ENCODE assay signal across 15 cellular contexts in the genomic region with DNA sequence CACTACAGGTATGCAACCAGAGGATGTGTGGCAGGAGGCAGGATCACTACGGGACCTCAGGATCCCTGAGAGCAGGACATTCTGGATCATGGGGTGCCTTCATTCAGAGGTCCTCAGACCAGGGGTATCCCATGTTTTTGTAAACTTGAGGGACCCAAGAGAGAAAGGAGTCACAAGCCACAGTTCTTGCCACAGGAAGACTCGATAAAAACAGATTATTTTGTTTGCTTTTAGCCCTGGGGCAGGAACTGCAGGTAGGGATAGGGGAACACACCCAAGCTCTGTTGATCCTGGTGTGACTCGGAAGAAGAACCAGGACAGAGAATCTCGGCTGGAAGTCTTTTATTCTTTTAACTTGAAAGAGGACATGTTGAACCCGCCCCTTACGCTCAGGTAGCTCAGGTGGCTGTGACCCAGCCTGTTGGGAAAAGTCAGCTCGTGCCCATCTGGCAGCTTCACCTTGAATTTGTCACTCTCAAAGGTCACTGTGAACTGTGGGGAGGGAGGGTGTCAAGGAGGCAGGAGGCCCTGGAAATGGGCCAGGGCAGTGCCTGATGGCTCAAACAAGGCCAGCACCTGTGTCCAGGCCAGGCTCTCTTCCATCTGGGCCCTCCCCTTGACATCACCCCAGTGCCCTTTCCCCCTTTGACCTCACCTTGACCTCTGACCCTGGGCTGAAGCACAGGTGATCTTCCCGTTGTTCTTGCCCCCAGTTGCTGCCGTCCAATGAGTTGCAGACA. TPM values are rescaled to one million over a fixed set of nuclear protein-coding genes. Genes with fewer than 3 reads are reported as not detected.
DNase-seq lines count a peak whose midpoint lies in the region; ATAC-seq and TF ChIP-seq lines count a peak whose summit lies in the region.
"Had no signal": no experiment of that assay in that cellular context is flagged by ENCODE, and none has a peak within 500 bp of the region (broad histone marks: within the 10 kb centered on the region; RNA-seq: fewer than 3 reads in every experiment).

No MANE protein-coding gene starts in this region.

- H3K27ac ChIP-seq in caudate nucleus (ENCODE audit: low read depth, low read length) (peak overlapping the region; percentile 89), lower lobe of right lung (peak overlapping the region; percentile 67), thyroid gland (no peak overlapping the region)
- H3K27ac ChIP-seq: BLaER1 treated with 17β-estradiol and CSF1 and Interleukin-3, amounts not matched to agents 10 nM and 100 nM; cardiac muscle cell; prostate gland had no signal

- DNase-seq in M059J (ENCODE audit: low read depth) (peak; percentile 24), caudate nucleus (lab: John Stamatoyannopoulos, UW) (peak in 2 of 61 donors; percentile 11), lower lobe of right lung (peak; percentile 71), thyroid gland (peak; percentile 19 to 26), glutamatergic neuron (no peak), SHP77 treated with DMSO at 0.1 percent for 48 hours (lab: John Stamatoyannopoulos, UW) (no peak)
- DNase-seq in activated T-helper 2 cell treated with anti-CD3 and anti-CD28 coated beads, Interferon-gamma antibody, Interleukin-2, Interleukin-4, amounts not matched to agents 10 μg/mL and 5 μg/mL and 100 μg/mL, durations not matched to agents 14 hours and 24 hours and 36 hours (ENCODE audit: low spot score) = no peak
- DNase-seq: mesenchymal stem cell; MV-4-11; stimulated activated CD4-positive, alpha-beta T cell treated with anti-CD3 and anti-CD28 coated beads, Interleukin-1b, Interleukin-23, amount 100 ng/mL, for 48 hours; T-helper 9 cell had no signal

- peak; percentile 0 to 5 for ATAC-seq in lower lobe of right lung

- no peaks in the 10 kb centered on the region for H3K27me3 ChIP-seq in lower lobe of right lung (ENCODE audit: low read depth)
- H3K27me3 ChIP-seq in thyroid gland = no peaks in the 10 kb centered on the region
- H3K27me3 ChIP-seq: cardiac muscle cell had no signal

- H3K4me3 ChIP-seq in lower lobe of right lung (no peak overlapping the region), thyroid gland (replicated peaks in 1 of 3) (no peak overlapping the region)
- H3K4me3 ChIP-seq: BLaER1 treated with 17β-estradiol and CSF1 and Interleukin-3, amounts not matched to agents 10 nM and 100 nM; cardiac muscle cell; prostate gland had no signal

- H3K9me3 ChIP-seq in lower lobe of right lung = no peaks in the 10 kb centered on the region
- no peaks in the 10 kb centered on the region for H3K9me3 ChIP-seq in thyroid gland
- H3K9me3 ChIP-seq: BLaER1 treated with 17β-estradiol and CSF1 and Interleukin-3, amounts not matched to agents 10 nM and 100 nM; prostate gland had no signal

- H3K27ac Mint-ChIP-seq in activated T-helper 2 cell treated with anti-CD3 and anti-CD28 coated beads, Interferon-gamma antibody, Interleukin-2, Interleukin-4, amounts not matched to agents 10 μg/mL and 5 μg/mL and 100 μg/mL, durations not matched to agents 14 hours and 24 hours and 36 hours = no peak overlapping the region
- H3K27ac Mint-ChIP-seq in glutamatergic neuron (ENCODE audit: unreplicated experiment) = no peak overlapping the region

- H3K36me3 Mint-ChIP-seq in activated T-helper 2 cell treated with anti-CD3 and anti-CD28 coated beads, Interferon-gamma antibody, Interleukin-2, Interleukin-4, amounts not matched to agents 10 μg/mL and 5 μg/mL and 100 μg/mL, durations not matched to agents 14 hours and 24 hours and 36 hours (ENCODE audit: low read depth) = no peaks in the 10 kb centered on the region
- no peaks in the 10 kb centered on the region for H3K36me3 Mint-ChIP-seq in glutamatergic neuron (ENCODE audit: unreplicated experiment)

- no peaks in the 10 kb centered on the region for H3K9me3 Mint-ChIP-seq in activated T-helper 2 cell treated with anti-CD3 and anti-CD28 coated beads, Interferon-gamma antibody, Interleukin-2, Interleukin-4, amounts not matched to agents 10 μg/mL and 5 μg/mL and 100 μg/mL, durations not matched to agents 14 hours and 24 hours and 36 hours
- no peaks in the 10 kb centered on the region for H3K9me3 Mint-ChIP-seq in glutamatergic neuron (ENCODE audit: unreplicated experiment)

- peaks cover 64% of the 10 kb centered on the region for H3K4me1 ChIP-seq in lower lobe of right lung
- H3K4me1 ChIP-seq in thyroid gland = peaks cover 8 to 27% of the 10 kb centered on the region in 2 donors

- H3K4me3 Mint-ChIP-seq in activated T-helper 2 cell treated with anti-CD3 and anti-CD28 coated beads, Interferon-gamma antibody, Interleukin-2, Interleukin-4, amounts not matched to agents 10 μg/mL and 5 μg/mL and 100 μg/mL, durations not matched to agents 14 hours and 24 hours and 36 hours (ENCODE audit: low read depth) = no peak overlapping the region
- no peak overlapping the region for H3K4me3 Mint-ChIP-seq in glutamatergic neuron (ENCODE audit: unreplicated experiment)

- intact Hi-C loops in lower lobe of right lung (cut with DNase I) = no loop called here
- intact Hi-C loops in thyroid gland (cut with DNase I) = no loop called here
- intact Hi-C loops in activated T-helper 2 cell treated with anti-CD3 and anti-CD28 coated beads, Interferon-gamma antibody, Interleukin-2, Interleukin-4, amounts not matched to agents 10 μg/mL and 5 μg/mL and 100 μg/mL, durations not matched to agents 14 hours and 24 hours and 36 hours (cut with micrococcal nuclease) = no loop called here

- 65 to 68% methylated on average over 9 of the region's 9 CpGs for WGBS in thyroid gland, 2 donors

- peaks cover 14% of the 10 kb centered on the region for H3K4me1 Mint-ChIP-seq in activated T-helper 2 cell treated with anti-CD3 and anti-CD28 coated beads, Interferon-gamma antibody, Interleukin-2, Interleukin-4, amounts not matched to agents 10 μg/mL and 5 μg/mL and 100 μg/mL, durations not matched to agents 14 hours and 24 hours and 36 hours (ENCODE audit: low read depth)
- H3K4me1 Mint-ChIP-seq in glutamatergic neuron (ENCODE audit: low read depth, unreplicated experiment) = no peaks in the 10 kb centered on the region

- peaks cover 34% of the 10 kb centered on the region for H3K36me3 ChIP-seq in lower lobe of right lung
- peaks cover 8 to 10% of the 10 kb centered on the region in 2 donors for H3K36me3 ChIP-seq in thyroid gland
- H3K36me3 ChIP-seq: BLaER1 treated with 17β-estradiol and CSF1 and Interleukin-3, amounts not matched to agents 10 nM and 100 nM; cardiac muscle cell; prostate gland had no signal

- TF ChIP-seq CTCF in lower lobe of right lung (IDR thresholded peaks at IDR 0.05) (no peak), thyroid gland (IDR thresholded peaks at IDR 0.05) (no peak), glutamatergic neuron (IDR thresholded peaks at IDR 0.05; ENCODE audit: partially characterized antibody, unreplicated experiment) (no peak)

- peaks cover 11% of the 10 kb centered on the region for H3K27me3 Mint-ChIP-seq in activated T-helper 2 cell treated with anti-CD3 and anti-CD28 coated beads, Interferon-gamma antibody, Interleukin-2, Interleukin-4, amounts not matched to agents 10 μg/mL and 5 μg/mL and 100 μg/mL, durations not matched to agents 14 hours and 24 hours and 36 hours (ENCODE audit: low read depth)
- peaks cover 5% of the 10 kb centered on the region for H3K27me3 Mint-ChIP-seq in glutamatergic neuron (ENCODE audit: unreplicated experiment)

- no peak for TF ChIP-seq POLR2A in thyroid gland (IDR thresholded peaks at IDR 0.05)

RNA-seq across cellular contexts. Expression of a gene that starts 9.8 kb away (rescaled TPM):
- not detected in 2 replicates for total RNA-seq in M059J (2014; rRNA removed; shearing (Covaris generic))
- total RNA-seq in lower lobe of right lung (1.9 TPM), thyroid gland (not detected), glutamatergic neuron (ENCODE audit: unreplicated experiment) (not detected)
- not detected in 2 replicates for total RNA-seq in activated T-helper 2 cell treated with anti-CD3 and anti-CD28 coated beads, Interferon-gamma antibody, Interleukin-2, Interleukin-4, amounts not matched to agents 10 μg/mL and 5 μg/mL and 100 μg/mL, durations not matched to agents 14 hours and 24 hours and 36 hours
- total RNA-seq: cardiac muscle cell, prostate gland, RPMI7951 had no signal

RNA-seq across cellular contexts. Expression of a gene that starts 9.8 kb away (rescaled TPM):
- total RNA-seq in M059J (2014; rRNA removed; shearing (Covaris generic)) = 44.3 and 51.7 TPM in 2 replicates
- total RNA-seq in lower lobe of right lung (46.0 TPM), thyroid gland (10 to 100 TPM; 15.7 to 23.3 (median 18.3) TPM), glutamatergic neuron (ENCODE audit: unreplicated experiment) (2.1 TPM)
- 0.74 and 1.1 TPM in 2 replicates for total RNA-seq in activated T-helper 2 cell treated with anti-CD3 and anti-CD28 coated beads, Interferon-gamma antibody, Interleukin-2, Interleukin-4, amounts not matched to agents 10 μg/mL and 5 μg/mL and 100 μg/mL, durations not matched to agents 14 hours and 24 hours and 36 hours

RNA-seq across cellular contexts. Expression of a gene that starts 38.5 kb away (rescaled TPM):
- 11.7 and 21.8 TPM in 2 replicates for total RNA-seq in M059J (2014; rRNA removed; shearing (Covaris generic))
- total RNA-seq in lower lobe of right lung = 64.8 TPM
- total RNA-seq in thyroid gland = 10 to 100 TPM; 46.2 to 90.5 (median 60.4) TPM
- 69.3 and 71.2 TPM in 2 replicates for total RNA-seq in activated T-helper 2 cell treated with anti-CD3 and anti-CD28 coated beads, Interferon-gamma antibody, Interleukin-2, Interleukin-4, amounts not matched to agents 10 μg/mL and 5 μg/mL and 100 μg/mL, durations not matched to agents 14 hours and 24 hours and 36 hours
- total RNA-seq in glutamatergic neuron (ENCODE audit: unreplicated experiment) = 104 TPM

RNA-seq across cellular contexts. Expression of a gene that starts 50.9 kb away (rescaled TPM):
- 8.3 and 10.6 TPM in 2 replicates for total RNA-seq in M059J (2014; rRNA removed; shearing (Covaris generic))
- 14.9 TPM for total RNA-seq in lower lobe of right lung
- 10 to 100 TPM in 3 of 4 donors, 1 to 10 TPM in 1; 6.5 to 17.3 (median 11.0) TPM for total RNA-seq in thyroid gland
- total RNA-seq in activated T-helper 2 cell treated with anti-CD3 and anti-CD28 coated beads, Interferon-gamma antibody, Interleukin-2, Interleukin-4, amounts not matched to agents 10 μg/mL and 5 μg/mL and 100 μg/mL, durations not matched to agents 14 hours and 24 hours and 36 hours = 0.09 TPM in 1 of 2 replicates, not detected in the other
- 2.7 TPM for total RNA-seq in glutamatergic neuron (ENCODE audit: unreplicated experiment)

Comparison
In these comparisons a context has a peak if more than half of its experiments do, and no peak if none do; other contexts are left out.
1. DNase-seq: peak in M059J (single experiment), lower lobe of right lung (single experiment) and thyroid gland (2 of 2); none in activated T-helper 2 cell treated with anti-CD3 and anti-CD28 coated beads, Interferon-gamma antibody, Interleukin-2, Interleukin-4, amounts not matched to agents 10 μg/mL and 5 μg/mL and 100 μg/mL, durations not matched to agents 14 hours and 24 hours and 36 hours (single experiment), glutamatergic neuron (single experiment) and SHP77 treated with DMSO at 0.1 percent for 48 hours (single experiment).
2. H3K27ac ChIP-seq: peak in caudate nucleus (single experiment) and lower lobe of right lung (single experiment); none in thyroid gland (0 of 3).